21 cellular contexts compared by ENCODE assay signal in genomic region chr14:69012251-69012953, GRCh38. TPM values are rescaled to one million over a fixed set of nuclear protein-coding genes. Genes with fewer than 3 reads are reported as not detected.
DNase-seq lines count a peak whose midpoint lies in the region; ATAC-seq and TF ChIP-seq lines count a peak whose summit lies in the region.
"Had no signal": no experiment of that assay in that cellular context is flagged by ENCODE, and none has a peak within 500 bp of the region (broad histone marks: within the 10 kb centered on the region; RNA-seq: fewer than 3 reads in every experiment).

No MANE protein-coding gene starts in this region.

- no peaks in the 10 kb centered on the region for H3K9me3 ChIP-seq in MG63
- H3K9me3 ChIP-seq: body of pancreas, HAP-1, psoas muscle, SK-N-SH, tibial artery had no signal

- H3K4me3 ChIP-seq in fibroblast of villous mesenchyme (ENCODE audit: low read depth, low read length) (no peak overlapping the region), MG63 (no peak overlapping the region)
- H3K4me3 ChIP-seq: body of pancreas, HAP-1, psoas muscle, tibial artery had no signal

- H3K36me3 ChIP-seq in MG63, result no peaks in the 10 kb centered on the region
- H3K36me3 ChIP-seq: HAP-1, tibial artery had no signal

- ATAC-seq in GM19452 (IDR thresholded peaks at IDR 0.05; ENCODE audit: unreplicated experiment) (no peak), left lobe of liver (no peak)
- ATAC-seq: activated naive CD4-positive, alpha-beta T cell treated with anti-CD3 and anti-CD28 coated beads, Interleukin-2, amount 50 U/mL, for 72 hours; body of pancreas; psoas muscle; stimulated activated effector memory CD8-positive, alpha-beta T cell treated with anti-CD3 and anti-CD28 coated beads, Interleukin-12 subunit alpha, Interleukin-12 subunit beta, amount 100 ng/mL, for 72 hours had no signal

- H3K27me3 ChIP-seq in MG63, result no peaks in the 10 kb centered on the region
- H3K27me3 ChIP-seq: body of pancreas, tibial artery had no signal

- peak; percentile 13 for DNase-seq in activated effector memory CD4-positive, alpha-beta T cell treated with anti-CD3 and anti-CD28 coated beads, Interleukin-2, amount 50 U/mL, for 16 hours
- no peak for DNase-seq in activated effector memory CD4-positive, alpha-beta T cell treated with Interleukin-2 at 50 U/mL for 16 hours
- peak; percentile 17 for DNase-seq in SKM-1 treated with dmso at 0.1 percent for 144 hours (lab: John Stamatoyannopoulos, UW; ENCODE audit: unreplicated experiment)
- DNase-seq in fibroblast of villous mesenchyme (ENCODE audit: low read depth), result peak; percentile 53
- DNase-seq in MG63, result no peak
- no peak for DNase-seq in T-helper 2 cell
- no peak for DNase-seq in left lobe of liver (ENCODE audit: low spot score)
- DNase-seq: activated CD4-positive, alpha-beta T cell treated with anti-CD3 and anti-CD28 coated beads, Interleukin-2, amount 50 U/mL, for 4 hours; activated T-cell treated with anti-CD3 and anti-CD28 coated beads, Interleukin-2, amount 50 U/mL, for 24 hours; body of pancreas; CD4-positive, alpha-beta T cell; DMS79; NCI-H187; NCI-H524; psoas muscle; SK-N-SH; tibial artery had no signal

- no peak for TF ChIP-seq CTCF in fibroblast of villous mesenchyme (IDR thresholded peaks at IDR 0.05; ENCODE audit: insufficient read depth, low read depth, low read length)

RNA-seq across cellular contexts. Expression of gene ACTN1, which starts 33.3 kb away (rescaled TPM):
- total RNA-seq in fibroblast of villous mesenchyme (768 and 1,023 TPM in 2 replicates), left lobe of liver (60.1 TPM)
- 61.9 and 80.5 TPM in 2 replicates for total RNA-seq in MG63 (2014; rRNA removed; shearing (Covaris generic); ENCODE audit: low replicate concordance)

Comparison
In these comparisons a context has a peak if more than half of its experiments do, and no peak if none do; other contexts are left out.
1. DNase-seq: peak in activated effector memory CD4-positive, alpha-beta T cell treated with anti-CD3 and anti-CD28 coated beads, Interleukin-2, amount 50 U/mL, for 16 hours (single experiment), SKM-1 treated with dmso at 0.1 percent for 144 hours (single experiment) and fibroblast of villous mesenchyme (single experiment); none in activated effector memory CD4-positive, alpha-beta T cell treated with Interleukin-2 at 50 U/mL for 16 hours (single experiment), MG63 (single experiment), T-helper 2 cell (0 of 5) and left lobe of liver (single experiment).